ENCODE assay signal across 30 cellular contexts in the genomic region with DNA sequence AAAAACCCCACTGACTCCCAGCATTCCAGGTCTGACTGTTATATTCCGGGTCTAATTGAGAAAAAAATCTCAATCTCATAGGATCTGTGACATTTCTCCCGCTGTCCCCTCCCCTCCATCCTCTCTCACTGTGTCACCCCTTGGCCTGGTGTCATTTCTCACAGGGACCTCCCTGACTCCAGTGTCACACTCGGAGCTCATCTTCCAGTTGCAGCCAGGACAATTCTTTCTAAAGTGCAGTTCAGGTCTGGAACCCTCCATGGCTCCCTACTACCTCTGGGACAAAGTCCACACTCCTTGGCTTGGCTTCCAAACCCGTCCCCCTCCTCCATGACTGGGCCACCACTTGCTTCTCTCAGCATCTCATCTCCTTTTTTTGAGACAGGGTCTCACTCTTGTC. TPM values are rescaled to one million over a fixed set of nuclear protein-coding genes. Genes with fewer than 3 reads are reported as not detected.
"Had no signal": no experiment of that assay in that cellular context is flagged by ENCODE, and none has a peak within 500 bp of the region (broad histone marks: within the 10 kb centered on the region; RNA-seq: fewer than 3 reads in every experiment).

No MANE protein-coding gene starts in this region.

- H3K4me1 Mint-ChIP-seq: immature natural killer cell; neural crest cell; stimulated activated memory B cell treated with anti-CD40 and anti-IgM and Interleukin-4, amounts not matched to agents 10 μg/mL and 1 μg/mL and 100 μg/mL, for 72 hours had no signal

- DNase-seq: dermis blood vessel endothelial cell; effector memory CD4-positive, alpha-beta T cell; erythroblast; esophagus squamous epithelium; foreskin melanocyte; glutamatergic neuron; heart right ventricle; hippocampal formation; immature natural killer cell; islet precursor cell; mesenchymal stem cell; naive B cell; nucleus accumbens; sigmoid colon; stimulated activated CD4-positive, alpha-beta T cell treated with anti-CD3 and anti-CD28 coated beads, Interleukin-2, amount 100 ng/mL, for 24 hours; stimulated activated CD4-positive, alpha-beta T cell treated with anti-CD3 and anti-CD28 coated beads, Interleukin-4, amount 100 ng/mL, for 24 hours; stimulated activated naive CD8-positive, alpha-beta T cell treated with anti-CD3 and anti-CD28 coated beads, Interleukin-15, Interleukin-2, amounts not matched to agents 100 U/mL and 50 U/mL, for 24 hours; substantia nigra; testis; tibial artery had no signal

- ATAC-seq: heart right ventricle; mucosa of descending colon; natural killer cell treated with Interleukin-12 subunit alpha and Interleukin-12 subunit beta and Interleukin-15 and Interleukin-18, amount 100 ng/mL, for 72 hours; stimulated activated memory B cell treated with anti-CD40 and anti-IgM and Interleukin-4, amounts not matched to agents 10 μg/mL and 1 μg/mL and 100 μg/mL, for 72 hours; stimulated activated naive CD8-positive, alpha-beta T cell treated with anti-CD3 and anti-CD28 coated beads, Interleukin-15, Interleukin-2, amounts not matched to agents 100 U/mL and 50 U/mL, for 24 hours had no signal

- H3K9me3 Mint-ChIP-seq: immature natural killer cell; mesothelial cell of epicardium; naive B cell; natural killer cell treated with Interleukin-12 subunit alpha and Interleukin-12 subunit beta and Interleukin-15 and Interleukin-18, amount 100 ng/mL, for 72 hours; neural crest cell; stimulated activated memory B cell treated with anti-CD40 and anti-IgM and Interleukin-4, amounts not matched to agents 10 μg/mL and 1 μg/mL and 100 μg/mL, for 72 hours; type B pancreatic cell had no signal

- H3K4me1 ChIP-seq: prostate gland had no signal

- H3K4me3 ChIP-seq: coronary artery, esophagus squamous epithelium, heart right ventricle, mucosa of descending colon, prostate gland, right atrium auricular region, sigmoid colon, testis, tibial artery had no signal

- H3K4me3 Mint-ChIP-seq: immature natural killer cell; mesothelial cell of epicardium; naive B cell; natural killer cell treated with Interleukin-12 subunit alpha and Interleukin-12 subunit beta and Interleukin-15 and Interleukin-18, amount 100 ng/mL, for 72 hours; neural crest cell; stimulated activated memory B cell treated with anti-CD40 and anti-IgM and Interleukin-4, amounts not matched to agents 10 μg/mL and 1 μg/mL and 100 μg/mL, for 72 hours; type B pancreatic cell had no signal

- H3K27me3 ChIP-seq: right atrium auricular region, testis had no signal

- H3K9me3 ChIP-seq: esophagus squamous epithelium, heart right ventricle, mucosa of descending colon, prostate gland, right atrium auricular region, sigmoid colon, testis, tibial artery had no signal

- H3K36me3 ChIP-seq: esophagus squamous epithelium, heart right ventricle, prostate gland, right atrium auricular region, sigmoid colon, tibial artery had no signal

- H3K27ac ChIP-seq: coronary artery, esophagus squamous epithelium, heart right ventricle, prostate gland, right atrium auricular region, sigmoid colon, testis, tibial artery had no signal

- H3K36me3 Mint-ChIP-seq: immature natural killer cell; mesothelial cell of epicardium; naive B cell; natural killer cell treated with Interleukin-12 subunit alpha and Interleukin-12 subunit beta and Interleukin-15 and Interleukin-18, amount 100 ng/mL, for 72 hours; stimulated activated memory B cell treated with anti-CD40 and anti-IgM and Interleukin-4, amounts not matched to agents 10 μg/mL and 1 μg/mL and 100 μg/mL, for 72 hours; type B pancreatic cell had no signal

- H3K27ac Mint-ChIP-seq: immature natural killer cell; mesothelial cell of epicardium; natural killer cell treated with Interleukin-12 subunit alpha and Interleukin-12 subunit beta and Interleukin-15 and Interleukin-18, amount 100 ng/mL, for 72 hours; stimulated activated memory B cell treated with anti-CD40 and anti-IgM and Interleukin-4, amounts not matched to agents 10 μg/mL and 1 μg/mL and 100 μg/mL, for 72 hours; type B pancreatic cell had no signal

RNA-seq across cellular contexts. Expression of gene MLXIPL, which starts 14.2 kb away (rescaled TPM):
- total RNA-seq: dermis blood vessel endothelial cell, lung microvascular endothelial cell had no signal
- polyA plus RNA-seq: immature natural killer cell had no signal
